In genomic region chr9:4740373-4740622, GRCh38 we compare ENCODE assay signal across 8 cellular contexts. TPM values are rescaled to one million over a fixed set of nuclear protein-coding genes. Genes with fewer than 3 reads are reported as not detected.
A peak's percentile ranks its signal among the peaks of the same experiment; 100 is the strongest.
DNase-seq lines count a peak whose midpoint lies in the region; ATAC-seq and TF ChIP-seq lines count a peak whose summit lies in the region.

No MANE protein-coding gene starts in this region.

- peaks cover 4% of the 10 kb centered on the region for H3K27me3 Mint-ChIP-seq in Caco-2 (ENCODE audit: insufficient read depth, unreplicated experiment)
- no peaks in the 10 kb centered on the region for H3K27me3 Mint-ChIP-seq in naive thymus-derived CD8-positive, alpha-beta T cell

- H3K27ac Mint-ChIP-seq in Caco-2 (ENCODE audit: unreplicated experiment), result peak overlapping the region; percentile 86
- peak overlapping the region; percentile 90 to 99 (median 96) for H3K27ac Mint-ChIP-seq in naive thymus-derived CD8-positive, alpha-beta T cell

- no peaks in the 10 kb centered on the region for H3K4me1 Mint-ChIP-seq in Caco-2 (ENCODE audit: low read depth, unreplicated experiment)
- H3K4me1 Mint-ChIP-seq in naive thymus-derived CD8-positive, alpha-beta T cell, result peaks cover 15 to 46% (median 41%) of the 10 kb centered on the region in 4 donors

- no peaks in the 10 kb centered on the region for H3K9me3 Mint-ChIP-seq in Caco-2 (ENCODE audit: unreplicated experiment)
- H3K9me3 Mint-ChIP-seq in naive thymus-derived CD8-positive, alpha-beta T cell, result no peaks in the 10 kb centered on the region

- H3K27me3 ChIP-seq in Caco-2 (replicated peaks; ENCODE audit: control insufficient read depth, insufficient read depth, low read length) (no peaks in the 10 kb centered on the region), Loucy (ENCODE audit: insufficient read depth, low read length, poor library complexity, severe bottlenecking) (no peaks in the 10 kb centered on the region), foreskin keratinocyte (no peaks in the 10 kb centered on the region)

- H3K4me1 ChIP-seq in Caco-2 (peaks cover 3% of the 10 kb centered on the region; the same call in 1 of the 2 replicates), Loucy (ENCODE audit: insufficient read depth, low read length, poor library complexity, severe bottlenecking) (peaks cover 30% of the 10 kb centered on the region), foreskin keratinocyte (peaks cover 12% of the 10 kb centered on the region)

- peaks cover 22% of the 10 kb centered on the region for H4K20me1 ChIP-seq in Loucy (ENCODE audit: insufficient read depth, low read length, poor library complexity, severe bottlenecking)

- peak overlapping the region; percentile 78 for H3K4me2 ChIP-seq in Loucy (ENCODE audit: low read depth, low read length, poor library complexity, severe bottlenecking)

- H3K9me3 ChIP-seq in Caco-2 (no peaks in the 10 kb centered on the region), Loucy (ENCODE audit: insufficient read depth, low read depth, low read length) (no peaks in the 10 kb centered on the region)

- H3K36me3 Mint-ChIP-seq in Caco-2 (ENCODE audit: insufficient read depth, unreplicated experiment), result no peaks in the 10 kb centered on the region
- peaks cover 0 to 9% (median 0%) of the 10 kb centered on the region in 3 donors for H3K36me3 Mint-ChIP-seq in naive thymus-derived CD8-positive, alpha-beta T cell

- H3K4me3 Mint-ChIP-seq in Caco-2 (ENCODE audit: unreplicated experiment), result peak overlapping the region; percentile 91
- peak overlapping the region; percentile 85 to 99 (median 94) for H3K4me3 Mint-ChIP-seq in naive thymus-derived CD8-positive, alpha-beta T cell

- H3K79me2 ChIP-seq in Loucy (ENCODE audit: insufficient read depth, low read length), result peaks cover 44% of the 10 kb centered on the region

- no peak for ATAC-seq in naive thymus-derived CD8-positive, alpha-beta T cell
- ATAC-seq in foreskin keratinocyte (no peak), GM18520 (IDR thresholded peaks at IDR 0.05; ENCODE audit: unreplicated experiment) (no peak), HG02588 (IDR thresholded peaks at IDR 0.05; ENCODE audit: unreplicated experiment) (no peak)

- H3K9me2 ChIP-seq in Loucy (replicated peaks; ENCODE audit: low read depth, low read length), result no peaks in the 10 kb centered on the region

- CTCF ChIA-PET in Caco-2 (lab: Charles Lee), result interaction anchor here (0.9 to 1.6 kb wide), 2 partner anchors 10 to 78 kb away, joined by 3 to 10 read pairs; no protein-coding TSS in a partner anchor

- H3K27ac ChIP-seq in coronary artery, result peak overlapping the region; percentile 91 to 97
- no peak overlapping the region for H3K27ac ChIP-seq in foreskin keratinocyte

- no peak for TF ChIP-seq CTCF in Caco-2 (IDR thresholded peaks at IDR 0.05; ENCODE audit: insufficient read depth in 1 of 2, low read depth in 1 of 2, low read length in 1 of 2, severe bottlenecking in 1 of 2, unreplicated experiment in 1 of 2)
- TF ChIP-seq CTCF in Loucy (conservative IDR thresholded peaks at IDR 0.05; ENCODE audit: low read length), result no peak
- TF ChIP-seq CTCF in coronary artery (IDR thresholded peaks at IDR 0.05), result no peak
- TF ChIP-seq CTCF in foreskin keratinocyte (conservative IDR thresholded peaks at IDR 0.05), result no peak

- H3K4me3 ChIP-seq in Caco-2 (ENCODE audit: low read depth, low read length) (peak overlapping the region; percentile 78), Loucy (ENCODE audit: low read length, poor library complexity, severe bottlenecking) (peak overlapping the region; percentile 90), coronary artery (peak overlapping the region; percentile 88)

- no peaks in the 10 kb centered on the region for H3K36me3 ChIP-seq in Caco-2 (ENCODE audit: control insufficient read depth, insufficient read depth, low read length)
- H3K36me3 ChIP-seq in Loucy (ENCODE audit: insufficient read depth, low read length), result no peaks in the 10 kb centered on the region

- POLR2A ChIA-PET in Caco-2 (lab: Charles Lee), result interaction anchor here (0.6 kb wide), 1 partner anchor 42 kb away, joined by 3 read pairs; no protein-coding TSS in a partner anchor
- POLR2A ChIA-PET in naive thymus-derived CD8-positive, alpha-beta T cell (lab: Charles Lee), result interaction anchor here (0.7 to 3.4 kb wide), 25 partner anchors 9 to 1530 kb away, joined by 3 to 47 read pairs (median 6); partner anchors contain the start of genes CDC37L1, JAK2, PLGRKT and PLPP6

- no peak for DNase-seq in Caco-2
- DNase-seq in coronary artery (ENCODE audit: low spot score), result no peak
- DNase-seq in naive thymus-derived CD8-positive, alpha-beta T cell, result no peak
- no peak for DNase-seq in stimulated activated CD4-positive, alpha-beta T cell treated with anti-CD3 and anti-CD28 coated beads, Interleukin-15, amount 100 ng/mL, for 24 hours
- no peak for DNase-seq in foreskin keratinocyte

- intact Hi-C loops in Caco-2 (cut with micrococcal nuclease; ENCODE audit: unreplicated experiment), result loop anchor here (2.0 to 5.0 kb wide), 3 partner anchors 61 to 138 kb away; partner anchors contain the start of genes CDC37L1 and PLPP6

- TSS peak; percentile 62 for BruUV-seq in Caco-2 (replicated peaks; lab: Mats Ljungman, UMichigan)

- H2AFZ ChIP-seq in Loucy (ENCODE audit: low read length), result peak overlapping the region; percentile 91

- peaks cover 5% of the 10 kb centered on the region; the same call in 1 of the 2 replicates for H3F3A ChIP-seq in Loucy (ENCODE audit: low read depth)

- H3K9ac ChIP-seq in Loucy (ENCODE audit: low read depth, low read length, poor library complexity, severe bottlenecking), result peak overlapping the region; percentile 92

RNA-seq across cellular contexts. Expression of gene AK3, which starts 0.7 kb away (rescaled TPM):
- total RNA-seq in Caco-2 (2022), result 31.9 and 32.0 TPM in 2 replicates
- total RNA-seq in naive thymus-derived CD8-positive, alpha-beta T cell, result 10 to 100 TPM; 29.0 to 37.4 TPM
- 10 to 100 TPM; 41.6 to 58.8 (median 46.1) TPM for polyA plus RNA-seq in naive thymus-derived CD8-positive, alpha-beta T cell
- total RNA-seq in foreskin keratinocyte, result 31.7 and 36.3 TPM in 2 replicates
- polyA plus RNA-seq in foreskin keratinocyte, result 17.5 and 20.8 TPM in 2 replicates

RNA-seq across cellular contexts. Expression of gene RCL1, which starts 52.4 kb away (rescaled TPM):
- total RNA-seq in Caco-2 (2022) (15.1 and 15.7 TPM in 2 replicates), foreskin keratinocyte (18.1 and 22.2 TPM in 2 replicates)
- total RNA-seq in naive thymus-derived CD8-positive, alpha-beta T cell, result 10 to 100 TPM; 26.1 to 28.3 TPM
- polyA plus RNA-seq in naive thymus-derived CD8-positive, alpha-beta T cell, result 10 to 100 TPM; 18.7 to 22.2 (median 20.2) TPM
- 15.4 and 20.9 TPM in 2 replicates for polyA plus RNA-seq in foreskin keratinocyte
